Comparison of ENCODE assay signal across 22 cellular contexts in genomic region chr5:39761199-39761580, GRCh38.
A peak's percentile ranks its signal among the peaks of the same experiment; 100 is the strongest.
DNase-seq lines count a peak whose midpoint lies in the region; ATAC-seq, FAIRE-seq and TF ChIP-seq lines count a peak whose summit lies in the region.
"Had no signal": no experiment of that assay in that cellular context is flagged by ENCODE, and none has a peak within 500 bp of the region (broad histone marks: within the 10 kb centered on the region; RNA-seq: fewer than 3 reads in every experiment).

No MANE protein-coding gene starts in this region.

- no peak for DNase-seq in RWPE2 (ENCODE audit: low spot score)
- no peak for DNase-seq in gastrocnemius medialis
- no peak for DNase-seq in NCI-H774 (lab: John Stamatoyannopoulos, UW)
- DNase-seq in DMS53 (lab: John Stamatoyannopoulos, UW), result no peak
- DNase-seq: activated CD4-positive, alpha-beta T cell treated with anti-CD3 and anti-CD28 coated beads for 36 hours; activated naive CD4-positive, alpha-beta T cell treated with Interleukin-2 at 50 U/mL for 16 hours; activated T-cell treated with anti-CD3 and anti-CD28 coated beads, Interleukin-2, amount 50 U/mL, for 48 hours; Calu3; KBM-7; NCI-H2171 treated with DMSO at 0.1 percent for 48 hours; NCI-H69; SHP77; stomach had no signal

- H3K4me1 ChIP-seq in ACC112 (ENCODE audit: control insufficient read depth, insufficient read depth, low read length, unreplicated experiment), result peaks cover 51% of the 10 kb centered on the region
- H3K4me1 ChIP-seq in RWPE2 (ENCODE audit: insufficient read depth, poor library complexity, severe bottlenecking), result peaks cover 28% of the 10 kb centered on the region
- H3K4me1 ChIP-seq in gastrocnemius medialis, result no peaks in the 10 kb centered on the region
- H3K4me1 ChIP-seq: stomach had no signal

- FAIRE-seq in endometrium (lab: Jason Lieb, UNC), result peak; percentile 89
- FAIRE-seq: keratinocyte had no signal

- H2AFZ ChIP-seq in ACC112 (ENCODE audit: low read length, unreplicated experiment), result no peak overlapping the region

- TF ChIP-seq CTCF in RWPE2 (IDR thresholded peaks at IDR 0.05; ENCODE audit: poor library complexity, severe bottlenecking) (no peak), gastrocnemius medialis (IDR thresholded peaks at IDR 0.05 in 4 of 5, conservative IDR thresholded peaks at IDR 0.05 in 1 of 5) (no peak)

- ATAC-seq in RWPE2 (ENCODE audit: low read depth) (no peak), gastrocnemius medialis (no peak), GM19397 (IDR thresholded peaks at IDR 0.05; ENCODE audit: unreplicated experiment) (no peak), HG02885 (IDR thresholded peaks at IDR 0.05; ENCODE audit: poor library complexity, unreplicated experiment) (no peak)
- ATAC-seq: activated CD4-positive, alpha-beta T cell treated with anti-CD3 and anti-CD28 coated beads for 36 hours had no signal

- H3K9me3 ChIP-seq in RWPE2 (ENCODE audit: severe bottlenecking) (no peaks in the 10 kb centered on the region), gastrocnemius medialis (no peaks in the 10 kb centered on the region)
- H3K9me3 ChIP-seq: neutrophil, stomach had no signal

- intact Hi-C loops in gastrocnemius medialis (cut with DNase I; ENCODE audit: low total_unique reads), result no loop called here

- TF ChIP-seq POLR2A in gastrocnemius medialis (IDR thresholded peaks at IDR 0.05), result no peak

- H3K27ac ChIP-seq in ACC112 (ENCODE audit: low read depth, low read length) (peak overlapping the region; percentile 100), RWPE2 (ENCODE audit: poor library complexity, severe bottlenecking) (peak overlapping the region; percentile 62), gastrocnemius medialis (peak overlapping the region; percentile 18 to 54 (median 44))
- H3K27ac ChIP-seq: C4-2B, epithelial cell of prostate, foreskin keratinocyte, neutrophil had no signal

- H3K4me3 ChIP-seq in ACC112 (ENCODE audit: low read depth, low read length) (no peak overlapping the region), RWPE2 (ENCODE audit: severe bottlenecking) (no peak overlapping the region), gastrocnemius medialis (no peak overlapping the region)
- H3K4me3 ChIP-seq: stomach had no signal

- no peaks in the 10 kb centered on the region for H3K79me2 ChIP-seq in ACC112 (ENCODE audit: control insufficient read depth, insufficient read depth, low read length, unreplicated experiment)

- in situ Hi-C loops in gastrocnemius medialis (cut with MboI; ENCODE audit: low sequenced_read_pairs in 4 of 4), result no loop called here

- H3K27me3 ChIP-seq in ACC112 (ENCODE audit: insufficient read depth, low read length) (no peaks in the 10 kb centered on the region), RWPE2 (ENCODE audit: insufficient read depth, poor library complexity, severe bottlenecking) (no peaks in the 10 kb centered on the region), gastrocnemius medialis (no peaks in the 10 kb centered on the region)
- H3K27me3 ChIP-seq: foreskin keratinocyte, neutrophil, stomach had no signal

- no peaks in the 10 kb centered on the region for H3K36me3 ChIP-seq in ACC112 (ENCODE audit: insufficient read depth, low read length)
- H3K36me3 ChIP-seq in RWPE2 (ENCODE audit: low read depth), result no peaks in the 10 kb centered on the region
- no peaks in the 10 kb centered on the region for H3K36me3 ChIP-seq in gastrocnemius medialis
- H3K36me3 ChIP-seq: neutrophil, stomach had no signal

Comparison
In these comparisons a context has a peak if more than half of its experiments do, and no peak if none do; other contexts are left out.
1. H3K27ac ChIP-seq: peak in every context shown above with its lines; median percentile 100 in ACC112; 62 in RWPE2; 44 in gastrocnemius medialis.